17 cellular contexts compared by ENCODE assay signal in the genomic region with DNA sequence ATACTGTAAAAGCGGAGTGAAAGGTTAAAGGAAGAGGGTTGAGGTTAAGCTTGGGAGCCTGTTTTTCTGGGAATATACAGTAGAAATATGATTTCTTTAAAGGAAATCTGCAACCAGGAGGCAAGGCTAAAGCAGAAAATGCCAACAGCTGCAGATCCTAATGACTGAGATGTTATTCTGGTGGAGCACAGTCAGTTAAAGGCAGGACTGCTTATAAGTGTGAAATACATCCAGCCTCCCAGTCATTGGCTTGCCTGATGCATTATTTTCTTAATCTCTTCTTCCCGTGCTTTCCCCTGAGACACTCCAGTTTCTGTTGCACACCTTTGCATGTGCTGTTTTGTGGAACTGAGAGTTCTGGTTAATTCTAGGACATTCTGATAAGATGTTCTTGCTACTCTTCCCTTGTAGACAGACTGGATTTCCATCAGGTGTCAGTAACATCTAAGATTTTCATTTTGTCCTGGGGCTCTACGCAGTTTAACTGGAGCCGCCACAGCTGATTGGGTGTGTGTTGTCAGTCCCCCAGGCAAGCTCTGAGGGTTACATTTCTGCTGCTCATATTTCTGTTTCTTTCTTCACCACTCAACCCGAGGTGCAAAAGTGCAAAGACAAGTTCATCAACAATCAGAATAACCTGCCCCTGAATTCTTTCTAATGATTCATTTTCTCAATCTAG. TPM values are rescaled to one million over a fixed set of nuclear protein-coding genes. Genes with fewer than 3 reads are reported as not detected.
DNase-seq lines count a peak whose midpoint lies in the region; ATAC-seq, FAIRE-seq and TF ChIP-seq lines count a peak whose summit lies in the region.
"Had no signal": no experiment of that assay in that cellular context is flagged by ENCODE, and none has a peak within 500 bp of the region (broad histone marks: within the 10 kb centered on the region; RNA-seq: fewer than 3 reads in every experiment).

No MANE protein-coding gene starts in this region.

- CTCF ChIA-PET in Calu3 (lab: Charles Lee): interaction anchor here (1.0 kb wide), 1 partner anchor 12 kb away, joined by 3 read pairs; no protein-coding TSS in a partner anchor
- CTCF ChIA-PET in GM12878 (lab: Yijun Ruan, JAX): interaction anchor here (1.3 kb wide), 1 partner anchor 94 kb away, joined by 4 read pairs; no protein-coding TSS in a partner anchor

- no peak overlapping the region for H3K9ac ChIP-seq in GM12878 (ENCODE audit: control insufficient read depth, insufficient read depth, low read length)

- H3K4me1 ChIP-seq in GM12878 (ENCODE audit: control insufficient read depth, insufficient read depth, low read length): peaks cover 8% of the 10 kb centered on the region; the same call in 1 of the 2 replicates

- RAD21 ChIA-PET in GM12878 (lab: Charles Lee; ENCODE audit: unreplicated experiment): interaction anchor here (1.4 kb wide), 1 partner anchor 92 kb away, joined by 5 read pairs; no protein-coding TSS in a partner anchor

- H3K27ac Mint-ChIP-seq in Calu3 (ENCODE audit: unreplicated experiment) (peak overlapping the region; percentile 84), CD14-positive monocyte (peak overlapping the region in 1 of 7 donors; percentile 13)
- H3K27ac Mint-ChIP-seq: endodermal cell had no signal

- BruUV-seq in Calu3 (replicated peaks; lab: Mats Ljungman, UMichigan) (no TSS peak), GM12878 (replicated peaks; lab: Mats Ljungman, UMichigan) (no TSS peak)

- TF ChIP-seq POLR2A in GM12878 (IDR thresholded peaks at IDR 0.05; ENCODE audit: low read depth, low read length): no peak

- intact Hi-C loops in Calu3 (cut with micrococcal nuclease; ENCODE audit: unreplicated experiment): no loop called here
- intact Hi-C loops in GM12878 (cut with micrococcal nuclease; ENCODE audit: unreplicated experiment): no loop called here
- intact Hi-C loops in CD14-positive monocyte (cut with micrococcal nuclease): no loop called here

- H3K9me3 ChIP-seq in GM12878 (replicated peaks; ENCODE audit: control insufficient read depth, insufficient read depth, low read length): no peaks in the 10 kb centered on the region
- H3K9me3 ChIP-seq: ovary had no signal

- in situ Hi-C loops in GM12878 (cut with MboI): no loop called here

- SMC1A ChIA-PET in GM12878 (lab: Charles Lee; ENCODE audit: uncharacterized antibody, unreplicated experiment): interaction anchor here (0.7 to 1.7 kb wide), 5 partner anchors 9 to 92 kb away, joined by 3 to 4 read pairs (median 3); partner anchors contain the start of gene CAST

- H3K4me1 Mint-ChIP-seq in Calu3 (ENCODE audit: low read depth, unreplicated experiment) (peaks cover 77% of the 10 kb centered on the region), CD14-positive monocyte (peaks cover 20% of the 10 kb centered on the region)

- TF ChIP-seq EP300 in GM12878 (IDR thresholded peaks at IDR 0.05; ENCODE audit: borderline replicate concordance in 1 of 2, control insufficient read depth in 1 of 2, low read depth in 2 of 2, low read length in 2 of 2): no peak

- no peaks in the 10 kb centered on the region for H3K36me3 ChIP-seq in GM12878 (ENCODE audit: control insufficient read depth in 2 of 2, insufficient read depth in 2 of 2, low read length in 1 of 2)
- H3K36me3 ChIP-seq: ovary, WERI-Rb-1 had no signal

- ATAC-seq in GM18868 (IDR thresholded peaks at IDR 0.05; ENCODE audit: unreplicated experiment) (peak; percentile 24), GM12878 (no peak; the same call in 2 of the 3 replicates)

- H3K4me3 Mint-ChIP-seq in Calu3 (ENCODE audit: low read depth, unreplicated experiment) (peak overlapping the region; percentile 43), CD14-positive monocyte (no peak overlapping the region)
- H3K4me3 Mint-ChIP-seq: endodermal cell had no signal

- H3K27me3 ChIP-seq in GM12878 (replicated peaks in 1 of 2; ENCODE audit: control insufficient read depth in 2 of 2, insufficient read depth in 2 of 2, low read length in 1 of 2): no peaks in the 10 kb centered on the region
- H3K27me3 ChIP-seq: ovary had no signal

- POLR2A ChIA-PET in GM12878 (lab: Charles Lee): no interaction called here

- no peak for FAIRE-seq in GM12878 (lab: Jason Lieb, UNC)
- FAIRE-seq: G401.6, H1, small intestine had no signal

- no peaks in the 10 kb centered on the region for H4K20me1 ChIP-seq in GM12878 (ENCODE audit: control insufficient read depth, insufficient read depth)

- H3K27me3 Mint-ChIP-seq in Calu3 (ENCODE audit: unreplicated experiment): no peaks in the 10 kb centered on the region
- H3K27me3 Mint-ChIP-seq in CD14-positive monocyte (ENCODE audit: low read depth in 3 of 3): peaks cover 0 to 1% (median under 1%) of the 10 kb centered on the region in 3 donors

- H3K27ac ChIP-seq in GM12878 (ENCODE audit: control insufficient read depth, insufficient read depth): no peak overlapping the region
- H3K27ac ChIP-seq: ovary, WERI-Rb-1 had no signal

- H3K36me3 Mint-ChIP-seq in Calu3 (ENCODE audit: insufficient read depth, unreplicated experiment) (peaks cover 37% of the 10 kb centered on the region), CD14-positive monocyte (peaks cover 22 to 48% of the 10 kb centered on the region in 2 donors)

- H3K4me3 ChIP-seq in GM12878: no peak overlapping the region
- H3K4me3 ChIP-seq: ovary had no signal

- H3K9me3 Mint-ChIP-seq in Calu3 (ENCODE audit: low read depth, unreplicated experiment) (no peaks in the 10 kb centered on the region), CD14-positive monocyte (no peaks in the 10 kb centered on the region)
- H3K9me3 Mint-ChIP-seq: endodermal cell had no signal

- TF ChIP-seq CTCF in Calu3 (IDR thresholded peaks at IDR 0.05; ENCODE audit: unreplicated experiment): no peak
- TF ChIP-seq CTCF in GM12878 (IDR thresholded peaks at IDR 0.05 in 2 of 3, conservative IDR thresholded peaks at IDR 0.05 in 1 of 3; ENCODE audit: control insufficient read depth in 2 of 3, extremely low read depth in 1 of 3, insufficient read depth in 1 of 3, low read depth in 3 of 3, low read length in 3 of 3): no peak
- no peak for TF ChIP-seq CTCF in CD14-positive monocyte (IDR thresholded peaks at IDR 0.05)

- 72% methylated on average over 5 of the region's 5 CpGs for WGBS in GM12878 (ENCODE audit: insufficient coverage, insufficient replicate concordance, low lambda C conversion rate, missing lambda C conversion rate)

- TF ChIP-seq RAD21 in GM12878 (IDR thresholded peaks at IDR 0.05; ENCODE audit: insufficient read depth, low read depth, low read length): no peak

- no peak overlapping the region for H3K4me2 ChIP-seq in GM12878 (ENCODE audit: control insufficient read depth, insufficient read depth)

- DNase-seq in Calu3 (peak; percentile 27), GM12878 (ENCODE audit: low read depth, low spot score) (no peak), left kidney (ENCODE audit: low read depth, low spot score) (peak; percentile 44), SHP77 (lab: John Stamatoyannopoulos, UW) (no peak), CD14-positive monocyte (ENCODE audit: low spot score) (no peak), NCI-H524 (lab: John Stamatoyannopoulos, UW) (no peak)
- DNase-seq: AML-193; amniotic stem cell; endodermal cell; KG1; NK-92 treated with Interleukin-12 subunit alpha and Interleukin-12 subunit beta, amount 100 ng/mL, for 24 hours; ovary; small intestine; WERI-Rb-1 had no signal

- H3K79me2 ChIP-seq in GM12878 (ENCODE audit: control insufficient read depth, insufficient read depth, low read length): no peaks in the 10 kb centered on the region; the same call in none of the 2 replicates

- no peak overlapping the region for H2AFZ ChIP-seq in GM12878 (ENCODE audit: control insufficient read depth, low read depth, low read length)

TF ChIP-seq in GM12878, 131 proteins besides CTCF, POLR2A, EP300 and RAD21 (continues in another document):
- TF ChIP-seq, protein P1, sequence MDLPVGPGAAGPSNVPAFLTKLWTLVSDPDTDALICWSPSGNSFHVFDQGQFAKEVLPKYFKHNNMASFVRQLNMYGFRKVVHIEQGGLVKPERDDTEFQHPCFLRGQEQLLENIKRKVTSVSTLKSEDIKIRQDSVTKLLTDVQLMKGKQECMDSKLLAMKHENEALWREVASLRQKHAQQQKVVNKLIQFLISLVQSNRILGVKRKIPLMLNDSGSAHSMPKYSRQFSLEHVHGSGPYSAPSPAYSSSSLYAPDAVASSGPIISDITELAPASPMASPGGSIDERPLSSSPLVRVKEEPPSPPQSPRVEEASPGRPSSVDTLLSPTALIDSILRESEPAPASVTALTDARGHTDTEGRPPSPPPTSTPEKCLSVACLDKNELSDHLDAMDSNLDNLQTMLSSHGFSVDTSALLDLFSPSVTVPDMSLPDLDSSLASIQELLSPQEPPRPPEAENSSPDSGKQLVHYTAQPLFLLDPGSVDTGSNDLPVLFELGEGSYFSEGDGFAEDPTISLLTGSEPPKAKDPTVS (IDR thresholded peaks at IDR 0.05; ENCODE audit: low read depth, low read length): peak; percentile 83; the same call in 1 of the 2 replicates
- no peak for TF ChIP-seq MEF2A (IDR thresholded peaks at IDR 0.05; ENCODE audit: insufficient read depth, low read depth, low read length)
- TF ChIP-seq MEF2B (IDR thresholded peaks at IDR 0.05; ENCODE audit: partially characterized antibody, poor library complexity, severe bottlenecking): peak; percentile 31
- peak in 1 of 2 experiments; percentile 43; a peak in 1 of 4 replicates for TF ChIP-seq BHLHE40 (IDR thresholded peaks at IDR 0.05; ENCODE audit: borderline replicate concordance in 1 of 2, low read depth in 2 of 2, low read length in 1 of 2)
- TF ChIP-seq JUND (IDR thresholded peaks at IDR 0.05; ENCODE audit: low read depth, low read length): no peak
- TF ChIP-seq EED (IDR thresholded peaks at IDR 0.05; ENCODE audit: low read depth): peak; percentile 42; the same call in 1 of the 2 replicates

RNA-seq across cellular contexts. Expression of gene CAST, which starts 44.4 kb away (rescaled TPM):
- total RNA-seq in Calu3 (2022) (342 and 395 TPM in 2 replicates), GM12878 (2014; rRNA removed) (47.7 and 57.0 TPM in 2 replicates), GM12878 (2014; rRNA removed; fragmentation: Illumina TruSeq; extraction: Trizol) (112 and 113 TPM in 2 replicates), GM12878 (2021) (116 and 122 TPM in 2 replicates)
- total RNA-seq in GM12878 (2013; cell fraction: nucleolus; rRNA removed): 167 and 177 TPM in 2 replicates
- polyA plus RNA-seq in GM12878 (2011; ENCODE audit: low read depth): 30.2 TPM
- polyA plus RNA-seq in GM12878 (2011; rRNA removed) (47.5 and 60.9 TPM in 2 replicates), GM12878 (2014; fragmentation: Illumina TruSeq; extraction: Trizol) (138 and 140 TPM in 2 replicates), GM12878 (2014; fragmentation: Nextera tagmentation; extraction: Ambion mirVana) (10 to 100 TPM; 31.7 to 40.8 TPM), GM12878 (2014; rRNA removed) (47.4 and 55.1 TPM in 2 replicates), GM12878 (2016; fragmentation: Nextera tagmentation; extraction: Ambion mirVana) (10 to 100 TPM; 82.0 to 94.8 TPM), CD14-positive monocyte (10 to 100 TPM; 49.6 to 76.8 TPM)
- polyA plus RNA-seq in GM12878 (2011; cell fraction: cytosol; rRNA removed): 23.8 and 28.7 TPM in 2 replicates
- 55.4 and 59.6 TPM in 2 replicates for polyA plus RNA-seq in GM12878 (2011; cell fraction: nucleus; rRNA removed)
- 37.7 and 51.5 TPM in 2 replicates for polyA plus RNA-seq in GM12878 (2012)
- polyA minus RNA-seq in GM12878 (2011; rRNA and poly(A)+ RNA removed): 28.5 and 37.1 TPM in 2 replicates
- polyA minus RNA-seq in GM12878 (2011; cell fraction: cytosol; rRNA and poly(A)+ RNA removed): 24.3 and 25.9 TPM in 2 replicates
- 53.8 and 74.5 TPM in 2 replicates for polyA minus RNA-seq in GM12878 (2011; cell fraction: nucleus; rRNA and poly(A)+ RNA removed)

Comparison
In these comparisons a context has a peak if more than half of its experiments do, and no peak if none do; other contexts are left out.
1. DNase-seq: peak in Calu3 (single experiment) and left kidney (single experiment); none in GM12878 (single experiment), SHP77 (0 of 2), CD14-positive monocyte (single experiment) and NCI-H524 (0 of 2).